ENCODE assay signal across 19 cellular contexts in the genomic region with DNA sequence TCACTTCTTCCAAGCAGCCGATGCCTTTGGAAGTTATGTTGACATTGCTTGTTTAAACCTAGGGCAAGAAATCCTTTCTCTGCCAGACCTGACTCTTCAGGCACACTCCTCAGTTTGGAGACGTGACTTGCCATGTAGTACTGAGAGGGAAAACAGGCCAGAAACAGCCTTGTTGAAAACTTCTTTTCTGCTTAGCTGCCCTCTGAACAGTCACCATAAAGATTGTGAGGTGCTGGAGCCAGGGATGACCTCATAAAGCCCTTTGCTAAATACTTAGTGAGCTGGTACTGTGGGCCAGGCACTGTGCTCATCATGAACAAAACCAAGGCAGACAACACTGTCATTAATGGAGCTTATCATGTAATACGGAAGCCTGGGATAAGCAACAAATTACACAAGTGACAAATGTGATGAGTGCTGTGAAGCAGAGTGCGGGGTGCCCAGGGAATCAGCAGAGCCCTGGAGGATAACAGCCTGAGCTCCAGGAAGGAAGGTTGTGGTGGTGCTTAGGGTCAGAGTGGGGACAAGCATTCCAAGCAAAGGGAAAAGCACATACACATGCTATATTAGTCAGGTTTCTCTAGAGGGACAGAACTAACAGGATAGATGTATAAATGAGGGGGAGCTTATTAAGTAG. TPM values are rescaled to one million over a fixed set of nuclear protein-coding genes. Genes with fewer than 3 reads are reported as not detected.
"Had no signal": no experiment of that assay in that cellular context is flagged by ENCODE, and none has a peak within 500 bp of the region (broad histone marks: within the 10 kb centered on the region; RNA-seq: fewer than 3 reads in every experiment).

No MANE protein-coding gene starts in this region.

- ATAC-seq: activated CD8-positive, alpha-beta memory T cell treated with anti-CD3 and anti-CD28 coated beads, Interleukin-2, amount 10 ng/mL, durations not matched to agents 7 days and 5 days; body of pancreas; foreskin keratinocyte; naive thymus-derived CD8-positive, alpha-beta T cell; stimulated activated naive CD8-positive, alpha-beta T cell treated with anti-CD3 and anti-CD28 coated beads, Interleukin-15, Interleukin-2, amounts not matched to agents 100 U/mL and 50 U/mL, for 24 hours had no signal

- H3K4me3 ChIP-seq: body of pancreas, cardiac muscle cell, lower lobe of right lung, tibial nerve had no signal

- H3K9me3 ChIP-seq: body of pancreas, lower lobe of right lung, tibial nerve had no signal

- H3K36me3 ChIP-seq: cardiac muscle cell, lower lobe of right lung had no signal

- H3K4me1 ChIP-seq: body of pancreas, foreskin keratinocyte, tibial nerve had no signal

- DNase-seq: activated CD4-positive, alpha-beta memory T cell treated with anti-CD3 and anti-CD28 coated beads, Interleukin-2, amount 10 ng/mL, durations not matched to agents 7 days and 5 days; activated CD4-positive, alpha-beta T cell treated with anti-CD3 and anti-CD28 coated beads for 48 hours; activated CD8-positive, alpha-beta memory T cell treated with anti-CD3 and anti-CD28 coated beads, Interleukin-2, amount 10 ng/mL, durations not matched to agents 7 days and 5 days; activated effector memory CD4-positive, alpha-beta T cell treated with anti-CD3 and anti-CD28 coated beads, Interleukin-2, amount 50 U/mL, for 16 hours; activated T-cell treated with anti-CD3 and anti-CD28 coated beads for 4 hours; anterior cingulate cortex; body of pancreas; effector CD4-positive, alpha-beta T cell; foreskin keratinocyte; hippocampal formation; lower lobe of right lung; naive thymus-derived CD8-positive, alpha-beta T cell; retina; stimulated activated CD4-positive, alpha-beta T cell treated with anti-CD3 and anti-CD28 coated beads, Interleukin-12 subunit alpha, Interleukin-12 subunit beta, amount 100 ng/mL, for 4 hours; stimulated activated CD4-positive, alpha-beta T cell treated with anti-CD3 and anti-CD28 coated beads, Interleukin-4, amount 100 ng/mL, for 4 hours; stimulated activated naive CD8-positive, alpha-beta T cell treated with anti-CD3 and anti-CD28 coated beads, Interleukin-15, Interleukin-2, amounts not matched to agents 100 U/mL and 50 U/mL, for 24 hours had no signal

- H3K27me3 ChIP-seq: body of pancreas, cardiac muscle cell, foreskin keratinocyte, tibial nerve had no signal

- H3K27ac ChIP-seq: body of pancreas, cardiac muscle cell, foreskin keratinocyte, lower lobe of right lung, tibial nerve had no signal

RNA-seq across cellular contexts. Expression of gene MTARC1, which starts 42.4 kb away (rescaled TPM):
- total RNA-seq: activated CD4-positive, alpha-beta memory T cell treated with anti-CD3 and anti-CD28 coated beads, Interleukin-2, amount 10 ng/mL, durations not matched to agents 7 days and 5 days; activated CD8-positive, alpha-beta memory T cell treated with anti-CD3 and anti-CD28 coated beads, Interleukin-2, amount 10 ng/mL, durations not matched to agents 7 days and 5 days; naive thymus-derived CD8-positive, alpha-beta T cell; T-helper 2 cell treated with Interferon-gamma antibody and Interleukin-4, amounts not matched to agents 100 ng/mL and 5 ng/mL, for 36 hours had no signal

RNA-seq across cellular contexts. Expression of gene HLX, which starts 50.2 kb away (rescaled TPM):
- total RNA-seq: foreskin keratinocyte had no signal
- polyA plus RNA-seq: foreskin keratinocyte; naive thymus-derived CD8-positive, alpha-beta T cell had no signal
